Comparison of ENCODE assay signal across 3 cellular contexts in genomic region chr3:177435301-177435700, GRCh38.
"Had no signal": no experiment of that assay in that cellular context is flagged by ENCODE, and none has a peak within 500 bp of the region (broad histone marks: within the 10 kb centered on the region; RNA-seq: fewer than 3 reads in every experiment).

No MANE protein-coding gene starts in this region.

- DNase-seq: GDM1, GF-D8 had no signal

- ATAC-seq: GM12878 had no signal
